In the genomic region with DNA sequence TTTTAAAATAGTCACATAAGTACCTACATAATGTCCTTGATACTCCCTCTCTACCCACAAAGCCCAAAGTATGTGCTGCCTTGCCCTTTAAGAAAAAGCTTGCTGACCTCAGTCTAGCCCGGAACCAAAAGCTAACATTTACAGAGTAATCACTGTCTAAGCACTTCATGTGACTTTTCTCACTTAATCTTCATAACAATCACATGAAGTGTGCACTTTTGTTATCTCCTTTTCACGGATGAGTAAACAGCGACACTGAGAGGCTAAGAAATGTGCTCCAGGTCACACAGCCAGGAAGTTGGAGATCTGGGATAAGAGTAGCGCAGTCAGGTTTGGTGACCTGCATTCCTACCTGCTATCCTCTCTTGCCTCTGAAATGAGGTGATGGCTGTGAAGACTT, we compare ENCODE assay signal across 1 cellular context.
TF ChIP-seq lines count a peak whose summit lies in the region.

No MANE protein-coding gene starts in this region.

TF ChIP-seq in IMR-90, 13 proteins besides CTCF, POLR2A, EP300 and RAD21 (continued from another document):
- TF ChIP-seq BHLHE40 (IDR thresholded peaks at IDR 0.05; ENCODE audit: low read depth, low read length) (peak; percentile 18; the same call in 1 of the 2 replicates), CHD1 (IDR thresholded peaks at IDR 0.05; ENCODE audit: low read depth, low read length) (no peak)
